8 cellular contexts compared by ENCODE assay signal in the genomic region with DNA sequence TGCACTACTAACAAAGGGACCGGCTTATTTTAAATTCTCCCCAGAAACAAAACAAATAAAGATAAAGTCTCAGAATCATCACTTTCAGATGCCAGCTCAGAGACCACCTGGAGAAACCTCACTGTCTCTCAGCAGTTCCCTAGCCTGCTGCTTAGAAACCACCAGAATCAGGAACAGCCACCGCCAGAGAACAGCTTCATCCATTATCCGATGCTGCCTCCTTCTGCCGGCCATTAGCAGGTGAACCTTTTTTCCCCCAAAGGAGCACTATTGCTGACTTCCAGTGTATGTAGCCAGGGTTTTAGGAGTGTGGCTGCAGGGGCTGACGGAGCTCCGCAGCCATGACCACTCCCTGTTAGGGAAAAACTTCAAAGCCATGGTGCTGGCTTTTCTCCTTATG.
A peak's percentile ranks its signal among the peaks of the same experiment; 100 is the strongest.
DNase-seq lines count a peak whose midpoint lies in the region; ATAC-seq, FAIRE-seq and TF ChIP-seq lines count a peak whose summit lies in the region.

No MANE protein-coding gene starts in this region.

- peaks cover 9% of the 10 kb centered on the region for H3K4me1 ChIP-seq in Caco-2

- POLR2A ChIA-PET in Caco-2 (lab: Charles Lee): no interaction called here

- H3K4me3 ChIP-seq in Caco-2 (ENCODE audit: low read depth, low read length) (no peak overlapping the region), bronchial epithelial cell (ENCODE audit: low read depth, low read length) (no peak overlapping the region)

- DNase-seq in Caco-2 (peak; percentile 74 to 79), bronchial epithelial cell (ENCODE audit: low read depth) (peak; percentile 51), kidney glomerular epithelial cell (lab: John Stamatoyannopoulos, UW) (peak; percentile 78), urothelium cell line (ENCODE audit: low spot score) (peak; percentile 40), posterior vena cava (ENCODE audit: low spot score) (no peak)

- H3K27me3 Mint-ChIP-seq in Caco-2 (ENCODE audit: insufficient read depth, unreplicated experiment): no peaks in the 10 kb centered on the region

- peak; percentile 68 to 84 for TF ChIP-seq CTCF in Caco-2 (IDR thresholded peaks at IDR 0.05; ENCODE audit: insufficient read depth in 1 of 2, low read depth in 1 of 2, low read length in 1 of 2, severe bottlenecking in 1 of 2, unreplicated experiment in 1 of 2)
- peak; percentile 57 for TF ChIP-seq CTCF in LNCAP (IDR thresholded peaks at IDR 0.05)
- TF ChIP-seq CTCF in bronchial epithelial cell (IDR thresholded peaks at IDR 0.05; ENCODE audit: insufficient read depth, low read length, severe bottlenecking): peak; percentile 80

- no peaks in the 10 kb centered on the region for H3K36me3 ChIP-seq in Caco-2 (ENCODE audit: control insufficient read depth, insufficient read depth, low read length)
- no peaks in the 10 kb centered on the region for H3K36me3 ChIP-seq in bronchial epithelial cell (ENCODE audit: control insufficient read depth, insufficient read depth, low read length)

- H3K9me3 ChIP-seq in Caco-2: 0 out of 2 replicates have a peak, but pooled peaks cover 6% of the 10 kb centered on the region

- no TSS peak for BruUV-seq in Caco-2 (replicated peaks; lab: Mats Ljungman, UMichigan)

- ATAC-seq in HG03432 (IDR thresholded peaks at IDR 0.05; ENCODE audit: unreplicated experiment) (no peak), HG03469 (IDR thresholded peaks at IDR 0.05; ENCODE audit: unreplicated experiment) (no peak)

- H3K4me3 Mint-ChIP-seq in Caco-2 (ENCODE audit: unreplicated experiment): no peak overlapping the region

- intact Hi-C loops in Caco-2 (cut with micrococcal nuclease; ENCODE audit: unreplicated experiment): loop anchor here (1.0 to 5.0 kb wide), 8 partner anchors 19 to 767 kb away; partner anchors contain the start of gene MAF
- intact Hi-C loops in posterior vena cava (cut with DNase I): no loop called here

- no peaks in the 10 kb centered on the region for H3K36me3 Mint-ChIP-seq in Caco-2 (ENCODE audit: insufficient read depth, unreplicated experiment)

- FAIRE-seq in bronchial epithelial cell (lab: Jason Lieb, UNC) (no peak), urothelium cell line (lab: Jason Lieb, UNC) (no peak)

- H3K27ac Mint-ChIP-seq in Caco-2 (ENCODE audit: unreplicated experiment): no peak overlapping the region

- peaks cover 10% of the 10 kb centered on the region for H3K4me1 Mint-ChIP-seq in Caco-2 (ENCODE audit: low read depth, unreplicated experiment)

- no peaks in the 10 kb centered on the region for H3K9me3 Mint-ChIP-seq in Caco-2 (ENCODE audit: unreplicated experiment)

- CTCF ChIA-PET in Caco-2 (lab: Charles Lee): interaction anchor here (0.7 to 2.2 kb wide), 14 partner anchors 11 to 1481 kb away, joined by 3 to 15 read pairs (median 4); no protein-coding TSS in a partner anchor

- H3K27me3 ChIP-seq in Caco-2 (replicated peaks; ENCODE audit: control insufficient read depth, insufficient read depth, low read length) (no peaks in the 10 kb centered on the region), bronchial epithelial cell (ENCODE audit: control insufficient read depth, insufficient read depth, low read length) (no peaks in the 10 kb centered on the region)
